ENCODE assay signal across 7 cellular contexts in the genomic region with DNA sequence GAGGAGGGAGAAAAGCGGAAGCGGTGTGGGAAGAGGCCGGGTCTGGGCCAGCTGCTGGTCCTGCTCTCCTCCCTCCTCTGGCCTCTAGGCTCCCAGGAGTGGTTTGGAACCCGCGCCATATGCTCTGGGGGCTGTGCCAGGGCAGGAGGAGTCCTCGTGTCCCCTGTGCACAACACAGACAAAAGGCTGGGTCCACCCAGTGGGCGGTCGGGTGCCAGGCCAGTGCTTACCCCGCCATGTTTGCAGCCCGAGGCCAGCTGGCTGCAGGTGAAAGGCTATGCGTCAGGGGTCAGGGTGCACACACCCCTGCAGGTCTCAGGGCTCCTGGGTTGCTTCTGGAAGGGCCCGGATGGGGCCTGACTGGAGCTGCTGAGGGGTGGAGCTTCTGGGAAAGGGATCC. TPM values are rescaled to one million over a fixed set of nuclear protein-coding genes. Genes with fewer than 3 reads are reported as not detected.
"Had no signal": no experiment of that assay in that cellular context is flagged by ENCODE, and none has a peak within 500 bp of the region (broad histone marks: within the 10 kb centered on the region; RNA-seq: fewer than 3 reads in every experiment).

No MANE protein-coding gene starts in this region.

RNA-seq across cellular contexts. Expression of a gene that starts 14.7 kb away (rescaled TPM):
- total RNA-seq: dermis microvascular lymphatic vessel endothelial cell; gastrocnemius medialis; left lobe of liver; mammary epithelial cell; mononuclear cell; naive thymus-derived CD4-positive, alpha-beta T cell had no signal
- polyA plus RNA-seq: keratinocyte; mammary epithelial cell; naive thymus-derived CD4-positive, alpha-beta T cell had no signal
